ENCODE assay signal across 8 cellular contexts in the genomic region with DNA sequence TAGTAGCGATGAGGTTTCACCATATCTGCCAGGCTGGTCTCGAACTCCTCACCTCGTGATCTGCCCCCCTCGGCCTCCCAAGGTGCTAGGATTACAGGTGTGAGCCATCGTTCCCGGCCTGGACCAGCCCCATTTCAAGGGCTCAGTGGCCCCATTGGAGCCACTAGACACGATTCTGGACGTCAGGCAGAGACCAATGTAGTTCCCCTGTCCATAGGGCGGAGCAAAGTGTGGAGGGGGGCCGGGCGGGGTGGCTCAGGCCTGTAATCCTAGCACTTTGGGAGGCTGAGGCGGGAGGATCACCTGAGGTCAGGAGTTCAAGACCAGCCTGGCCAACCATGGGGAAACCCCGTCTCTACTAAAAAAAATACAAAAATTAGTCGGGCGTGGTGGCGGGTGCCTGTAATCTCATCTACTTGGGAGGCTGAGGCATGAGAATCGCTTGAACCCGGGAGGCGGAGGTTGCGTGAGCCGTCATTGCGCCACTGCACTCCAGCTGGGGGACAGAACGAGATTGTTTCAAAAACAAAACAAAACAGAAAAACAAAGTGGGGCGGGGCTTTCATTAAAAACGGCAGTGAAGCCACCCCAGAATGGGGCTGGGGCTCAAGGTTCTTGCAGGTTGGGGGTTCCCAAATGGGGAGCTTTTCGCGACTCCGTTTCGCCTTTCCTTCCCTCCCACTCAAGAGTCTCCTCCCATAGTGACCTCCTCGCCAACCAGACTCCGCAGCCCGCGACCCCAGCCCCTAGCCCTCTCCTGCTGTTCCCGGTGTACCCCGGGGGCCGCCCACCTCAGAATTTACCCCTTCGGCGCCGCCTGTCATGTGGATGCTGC. TPM values are rescaled to one million over a fixed set of nuclear protein-coding genes. Genes with fewer than 3 reads are reported as not detected.
A peak's percentile ranks its signal among the peaks of the same experiment; 100 is the strongest.
DNase-seq lines count a peak whose midpoint lies in the region; ATAC-seq, FAIRE-seq and TF ChIP-seq lines count a peak whose summit lies in the region.

No MANE protein-coding gene starts in this region.

- no peak for FAIRE-seq in D721Med (lab: Jason Lieb, UNC)

- H3K4me1 ChIP-seq in Karpas-422 (ENCODE audit: low read length), result peaks cover 20% of the 10 kb centered on the region
- H3K4me1 ChIP-seq in muscle layer of colon (ENCODE audit: insufficient read depth, low read length), result peaks cover 6% of the 10 kb centered on the region

- H3K27ac ChIP-seq in Karpas-422 (ENCODE audit: low read length) (no peak overlapping the region), muscle layer of colon (ENCODE audit: low read depth, low read length) (peak overlapping the region; percentile 61)

- H3K4me2 ChIP-seq in Karpas-422 (ENCODE audit: low read depth, low read length, poor library complexity, severe bottlenecking), result peak overlapping the region; percentile 78

- H3K9me2 ChIP-seq in Karpas-422 (replicated peaks; ENCODE audit: insufficient read depth, low read length), result no peaks in the 10 kb centered on the region

- no peak for DNase-seq in AG04449 (ENCODE audit: low read depth, low spot score)
- DNase-seq in Karpas-422, result no peak
- DNase-seq in cardiac fibroblast (ENCODE audit: low read depth in 2 of 2), result no peak
- DNase-seq in D721Med (ENCODE audit: insufficient read length, low spot score), result no peak

- no peak for ATAC-seq in GM19452 (IDR thresholded peaks at IDR 0.05; ENCODE audit: unreplicated experiment)
- ATAC-seq in HG03196 (IDR thresholded peaks at IDR 0.05; ENCODE audit: unreplicated experiment), result no peak
- no peak for ATAC-seq in HG03045 (IDR thresholded peaks at IDR 0.05; ENCODE audit: unreplicated experiment)

- H3K9ac ChIP-seq in Karpas-422 (ENCODE audit: low read length), result peak overlapping the region; percentile 68
- no peak overlapping the region for H3K9ac ChIP-seq in muscle layer of colon (ENCODE audit: low read length)

- H4K20me1 ChIP-seq in Karpas-422 (ENCODE audit: insufficient read depth, low read depth, low read length), result no peaks in the 10 kb centered on the region

- TF ChIP-seq CTCF in AG04449 (IDR thresholded peaks at IDR 0.05; ENCODE audit: insufficient read depth, low read length, missing control alignments) (no peak), cardiac fibroblast (IDR thresholded peaks at IDR 0.05; ENCODE audit: low read depth, low read length) (no peak), D721Med (IDR thresholded peaks at IDR 0.05; ENCODE audit: insufficient read depth, missing control alignments) (no peak)

- peak overlapping the region; percentile 84 for H2AFZ ChIP-seq in Karpas-422 (ENCODE audit: low read length)

- H3K36me3 ChIP-seq in Karpas-422 (ENCODE audit: insufficient read depth, low read length) (no peaks in the 10 kb centered on the region), muscle layer of colon (ENCODE audit: insufficient read depth, low read length) (no peaks in the 10 kb centered on the region)

- peak overlapping the region; percentile 69 for H3K4me3 ChIP-seq in AG04449 (ENCODE audit: low read depth, low read length)
- peak overlapping the region; percentile 69 for H3K4me3 ChIP-seq in Karpas-422 (ENCODE audit: low read length)
- H3K4me3 ChIP-seq in cardiac fibroblast (replicated peaks in 1 of 2; ENCODE audit: low read depth in 2 of 2, low read length in 2 of 2), result peak overlapping the region; percentile 62 to 68
- H3K4me3 ChIP-seq in muscle layer of colon (ENCODE audit: low read depth in 1 of 2, low read length in 2 of 2), result peak overlapping the region; percentile 17 to 68

- peaks cover 40% of the 10 kb centered on the region for H3K79me2 ChIP-seq in Karpas-422 (ENCODE audit: low read length)

- POLR2A ChIA-PET in AG04449 (lab: Yijun Ruan, JAX), result interaction anchor here (2.0 kb wide), 1 partner anchor 10 kb away, joined by 12 read pairs; a partner anchor contains a TSS

- H3K27me3 ChIP-seq in Karpas-422 (ENCODE audit: low read length), result no peaks in the 10 kb centered on the region
- H3K27me3 ChIP-seq in muscle layer of colon (ENCODE audit: control insufficient read depth in 1 of 2, insufficient read depth in 2 of 2, low read length in 2 of 2), result no peaks in the 10 kb centered on the region

- H3K9me3 ChIP-seq in Karpas-422 (ENCODE audit: low read length) (no peaks in the 10 kb centered on the region), muscle layer of colon (ENCODE audit: low read length) (no peaks in the 10 kb centered on the region)

- CTCF ChIA-PET in AG04449 (lab: Yijun Ruan, JAX), result interaction anchor here (0.8 to 4.8 kb wide), 2 partner anchors 9 to 27 kb away, joined by 3 to 22 read pairs; no protein-coding TSS in a partner anchor

RNA-seq across cellular contexts. Expression of a gene that starts 0.8 kb away (rescaled TPM):
- total RNA-seq in Karpas-422 (2014; rRNA removed; shearing (Covaris generic); ENCODE audit: low replicate concordance), result 45.1 and 81.4 TPM in 2 replicates

RNA-seq across cellular contexts. Expression of a gene that starts 10.4 kb away (rescaled TPM):
- total RNA-seq in Karpas-422 (2014; rRNA removed; shearing (Covaris generic); ENCODE audit: low replicate concordance), result 39.7 and 49.0 TPM in 2 replicates

RNA-seq across cellular contexts. Expression of a gene that starts 32.7 kb away (rescaled TPM):
- 1.9 and 4.6 TPM in 2 replicates for total RNA-seq in Karpas-422 (2014; rRNA removed; shearing (Covaris generic); ENCODE audit: low replicate concordance)

RNA-seq across cellular contexts. Expression of a gene that starts 43.2 kb away (rescaled TPM):
- total RNA-seq in Karpas-422 (2014; rRNA removed; shearing (Covaris generic); ENCODE audit: low replicate concordance), result 230 and 370 TPM in 2 replicates

RNA-seq across cellular contexts. Expression of a gene that starts 53.5 kb away (rescaled TPM):
- not detected in 2 replicates for total RNA-seq in Karpas-422 (2014; rRNA removed; shearing (Covaris generic); ENCODE audit: low replicate concordance)
